ENCODE assay signal across 8 cellular contexts in the genomic region with DNA sequence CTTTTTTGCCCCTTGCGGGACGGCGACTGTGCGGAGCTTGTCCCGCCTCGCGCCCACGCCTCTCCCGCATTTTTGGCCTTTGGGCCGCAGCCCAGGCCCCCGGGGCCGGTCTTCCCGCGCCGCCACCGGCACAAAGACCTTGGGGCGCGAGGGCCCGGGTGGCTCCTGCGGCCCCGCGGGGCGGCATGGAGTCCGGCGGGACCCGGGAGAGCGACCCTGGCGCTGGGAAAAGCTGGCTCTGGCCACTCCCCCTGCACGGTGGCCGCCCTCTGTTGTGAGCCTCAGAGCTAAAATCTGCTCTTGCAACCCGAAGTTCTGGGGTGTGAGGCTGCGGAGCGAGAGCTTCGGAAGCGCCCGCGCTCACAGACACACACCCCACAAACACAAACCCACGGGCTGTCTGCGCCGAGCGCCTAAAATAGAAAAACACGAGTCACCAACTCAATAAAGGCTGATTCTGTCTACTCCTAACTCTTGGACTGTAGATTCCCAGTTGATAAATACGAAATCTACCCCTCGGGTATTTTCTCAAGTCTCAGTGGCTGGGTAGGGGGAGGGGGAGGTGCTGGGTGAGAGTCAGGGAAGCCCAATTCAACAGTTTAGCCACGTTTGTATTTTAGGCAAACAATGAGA. TPM values are rescaled to one million over a fixed set of nuclear protein-coding genes. Genes with fewer than 3 reads are reported as not detected.
A peak's percentile ranks its signal among the peaks of the same experiment; 100 is the strongest.
DNase-seq lines count a peak whose midpoint lies in the region; ATAC-seq and FAIRE-seq lines count a peak whose summit lies in the region.

No MANE protein-coding gene starts in this region.

- FAIRE-seq in RCC 7860 (lab: Jason Lieb, UNC): no peak

- intact Hi-C loops in left cardiac atrium (cut with DNase I) (no loop called here), posterior cingulate gyrus (cut with DNase I) (loop anchor here (2.0 to 10.0 kb wide), 2 partner anchors 343 to 379 kb away; partner anchors contain the start of genes PDSS2 and SOBP)

- H3K4me3 Mint-ChIP-seq in activated naive CD8-positive, alpha-beta T cell: peak overlapping the region; percentile 87

- H3K36me3 Mint-ChIP-seq in activated naive CD8-positive, alpha-beta T cell: no peaks in the 10 kb centered on the region

- peaks cover 18% of the 10 kb centered on the region for H3K4me1 Mint-ChIP-seq in activated naive CD8-positive, alpha-beta T cell (ENCODE audit: low read depth)

- DNase-seq in NCI-H187 (lab: John Stamatoyannopoulos, UW) (peak; percentile 39 to 63), NCI-H187 treated with DMSO at 0.1 percent for 48 hours (lab: John Stamatoyannopoulos, UW) (no peak), NOMO-1 treated with dmso at 0.1 percent for 144 hours (lab: John Stamatoyannopoulos, UW; ENCODE audit: unreplicated experiment) (peak; percentile 17), left cardiac atrium (peak; percentile 33), posterior cingulate gyrus (peak in 8 of 10 donors; percentile 30 to 89 (median 36)), RCC 7860 (ENCODE audit: low spot score) (no peak)

- H3K9me3 Mint-ChIP-seq in activated naive CD8-positive, alpha-beta T cell (ENCODE audit: low read depth): no peaks in the 10 kb centered on the region

- peak overlapping the region; percentile 70 for H3K27ac Mint-ChIP-seq in activated naive CD8-positive, alpha-beta T cell

- ATAC-seq in HG03442 (IDR thresholded peaks at IDR 0.05; ENCODE audit: unreplicated experiment) (peak; percentile 21), left cardiac atrium (peak; percentile 24)

- no peaks in the 10 kb centered on the region for H3K27me3 Mint-ChIP-seq in activated naive CD8-positive, alpha-beta T cell

RNA-seq across cellular contexts. Expression of gene BEND3, which starts 0.5 kb away (rescaled TPM):
- total RNA-seq in left cardiac atrium: 1 to 10 TPM; 1.1 to 2.0 TPM

Comparison
In these comparisons a context has a peak if more than half of its experiments do, and no peak if none do; other contexts are left out.
1. DNase-seq: peak in NCI-H187 (2 of 2), NOMO-1 treated with dmso at 0.1 percent for 144 hours (single experiment), left cardiac atrium (single experiment) and posterior cingulate gyrus (8 of 10); none in NCI-H187 treated with DMSO at 0.1 percent for 48 hours (single experiment) and RCC 7860 (single experiment).